Comparison of ENCODE assay signal across 8 cellular contexts in the genomic region with DNA sequence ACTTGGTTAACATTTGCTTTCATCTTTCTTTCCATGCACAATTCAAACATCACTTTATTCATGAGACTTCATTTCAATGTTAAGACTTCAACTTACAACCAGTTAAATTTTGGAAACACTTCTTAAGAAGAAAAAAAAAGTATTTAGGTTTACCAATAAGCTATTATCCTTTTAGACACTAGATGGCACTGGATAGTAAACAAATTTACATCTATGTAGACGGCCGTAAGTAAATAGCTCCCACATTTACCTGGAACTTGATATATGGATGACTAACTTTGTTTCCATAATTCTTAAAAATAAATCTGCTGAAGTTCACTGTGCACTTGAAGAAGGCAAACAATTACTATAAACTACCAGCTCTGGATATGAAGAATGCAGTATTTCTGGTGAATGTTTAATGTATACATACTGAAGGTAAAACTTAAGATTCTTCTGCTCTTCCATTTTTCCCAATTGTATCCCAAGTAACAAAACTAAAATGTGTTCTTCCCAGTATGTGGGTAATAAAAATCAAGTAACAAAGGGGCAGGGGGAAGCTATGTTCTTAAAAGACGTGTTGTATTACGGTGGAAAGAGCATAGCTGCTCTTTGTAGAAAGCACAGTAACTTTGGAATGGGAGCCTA.
A peak's percentile ranks its signal among the peaks of the same experiment; 100 is the strongest.
DNase-seq lines count a peak whose midpoint lies in the region; ATAC-seq and TF ChIP-seq lines count a peak whose summit lies in the region.

No MANE protein-coding gene starts in this region.

- H3K27ac ChIP-seq in left ventricle myocardium inferior (replicated peaks) (no peak overlapping the region), uterus (no peak overlapping the region)

- ATAC-seq in HG02678 (IDR thresholded peaks at IDR 0.05; ENCODE audit: unreplicated experiment): no peak
- ATAC-seq in GM21515 (IDR thresholded peaks at IDR 0.05; ENCODE audit: unreplicated experiment): no peak

- no peaks in the 10 kb centered on the region for H3K27me3 ChIP-seq in left ventricle myocardium inferior (ENCODE audit: low read depth)
- no peaks in the 10 kb centered on the region for H3K27me3 ChIP-seq in uterus

- no peak for TF ChIP-seq POLR2A in uterus (IDR thresholded peaks at IDR 0.05)

- TF ChIP-seq CTCF in left ventricle myocardium inferior (IDR thresholded peaks at IDR 0.05; ENCODE audit: borderline replicate concordance) (peak; percentile 74), uterus (IDR thresholded peaks at IDR 0.05) (peak; percentile 42 to 60 (median 50))

- no peak overlapping the region for H3K4me3 ChIP-seq in left ventricle myocardium inferior
- no peak overlapping the region for H3K4me3 ChIP-seq in uterus

- no peaks in the 10 kb centered on the region for H3K36me3 ChIP-seq in left ventricle myocardium inferior
- H3K36me3 ChIP-seq in uterus: no peaks in the 10 kb centered on the region

- H3K4me1 ChIP-seq in left ventricle myocardium inferior (no peaks in the 10 kb centered on the region), uterus (no peaks in the 10 kb centered on the region)

- peak; percentile 59 for DNase-seq in DMS 273 (lab: John Stamatoyannopoulos, UW; ENCODE audit: unreplicated experiment)
- no peak for DNase-seq in DMS 273 treated with DMSO at 0.1 percent for 48 hours (lab: John Stamatoyannopoulos, UW)
- DNase-seq in HuH-7 (ENCODE audit: low spot score): peak; percentile 5
- peak; percentile 7 for DNase-seq in SKM-1 (lab: John Stamatoyannopoulos, UW; ENCODE audit: unreplicated experiment)
- no peak for DNase-seq in left ventricle myocardium inferior
- no peak for DNase-seq in uterus

- no peaks in the 10 kb centered on the region for H3K9me3 ChIP-seq in left ventricle myocardium inferior (replicated peaks)
- no peaks in the 10 kb centered on the region for H3K9me3 ChIP-seq in uterus

- intact Hi-C loops in left ventricle myocardium inferior (cut with micrococcal nuclease): loop anchor here (5.0 kb wide), 2 partner anchors 282 to 407 kb away; no protein-coding TSS in a partner anchor
- intact Hi-C loops in uterus (cut with DNase I; ENCODE audit: low total_unique reads): no loop called here

Comparison
In these comparisons a context has a peak if more than half of its experiments do, and no peak if none do; other contexts are left out.
1. DNase-seq: peak in DMS 273 (single experiment), HuH-7 (single experiment) and SKM-1 (single experiment); none in DMS 273 treated with DMSO at 0.1 percent for 48 hours (single experiment), left ventricle myocardium inferior (single experiment) and uterus (0 of 2).